Comparison of ENCODE assay signal across 24 cellular contexts in the genomic region with DNA sequence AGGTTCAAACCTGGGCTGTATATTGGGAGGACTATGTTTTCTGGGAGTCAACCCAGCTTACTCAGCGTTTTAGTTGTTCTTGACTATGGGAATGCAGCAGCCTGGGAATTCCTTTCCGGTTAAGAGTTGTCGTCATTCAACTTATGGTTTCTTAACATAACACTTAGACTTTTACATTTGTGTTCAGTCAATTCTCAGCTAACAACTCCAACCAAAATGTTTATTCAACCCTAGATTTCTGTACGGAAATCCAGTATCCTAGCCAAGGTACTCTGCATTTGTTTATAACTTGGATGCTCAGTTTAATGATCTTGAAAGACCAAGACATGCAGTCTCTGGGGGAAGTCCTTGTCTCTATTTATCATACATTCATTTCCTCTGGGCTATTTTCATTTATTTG.
"Had no signal": no experiment of that assay in that cellular context is flagged by ENCODE, and none has a peak within 500 bp of the region (broad histone marks: within the 10 kb centered on the region; RNA-seq: fewer than 3 reads in every experiment).

No MANE protein-coding gene starts in this region.

- H3K4me3 Mint-ChIP-seq: activated CD4-positive, alpha-beta memory T cell treated with anti-CD3 and anti-CD28 coated beads for 36 hours; activated naive CD4-positive, alpha-beta T cell treated with anti-CD3 and anti-CD28 coated beads for 36 hours; activated naive CD8-positive, alpha-beta T cell treated with anti-CD3 and anti-CD28 coated beads, Interleukin-2, amount 50 U/mL, for 24 hours; naive B cell; neural crest cell; stimulated activated naive B cell treated with anti-CD40 and anti-IgM and Interleukin-4, amounts not matched to agents 10 μg/mL and 1 μg/mL and 100 μg/mL, for 72 hours; T-helper 17 cell had no signal

- H3K4me3 ChIP-seq: coronary artery, esophagus squamous epithelium, left lung, lung, sigmoid colon, smooth muscle cell, transverse colon, uterus had no signal

- ATAC-seq: activated naive CD8-positive, alpha-beta T cell treated with anti-CD3 and anti-CD28 coated beads, Interleukin-2, amount 50 U/mL, for 24 hours; foreskin keratinocyte; left lung; stimulated activated naive B cell treated with anti-CD40 and anti-IgM and Interleukin-4, amounts not matched to agents 10 μg/mL and 1 μg/mL and 100 μg/mL, for 72 hours; T-helper 17 cell had no signal

- H3K4me1 ChIP-seq: esophagus squamous epithelium, foreskin keratinocyte, left lung, sigmoid colon, uterus had no signal

- H3K27ac Mint-ChIP-seq: activated CD4-positive, alpha-beta memory T cell treated with anti-CD3 and anti-CD28 coated beads for 36 hours; activated naive CD4-positive, alpha-beta T cell treated with anti-CD3 and anti-CD28 coated beads for 36 hours; activated naive CD8-positive, alpha-beta T cell treated with anti-CD3 and anti-CD28 coated beads, Interleukin-2, amount 50 U/mL, for 24 hours; naive B cell; stimulated activated naive B cell treated with anti-CD40 and anti-IgM and Interleukin-4, amounts not matched to agents 10 μg/mL and 1 μg/mL and 100 μg/mL, for 72 hours; T-helper 17 cell had no signal

- H3K36me3 Mint-ChIP-seq: activated CD4-positive, alpha-beta memory T cell treated with anti-CD3 and anti-CD28 coated beads for 36 hours; naive B cell; stimulated activated naive B cell treated with anti-CD40 and anti-IgM and Interleukin-4, amounts not matched to agents 10 μg/mL and 1 μg/mL and 100 μg/mL, for 72 hours had no signal

- H3K36me3 ChIP-seq: esophagus squamous epithelium, left lung, sigmoid colon, transverse colon, uterus had no signal

- H3K9me3 Mint-ChIP-seq: activated naive CD4-positive, alpha-beta T cell treated with anti-CD3 and anti-CD28 coated beads for 36 hours; activated naive CD8-positive, alpha-beta T cell treated with anti-CD3 and anti-CD28 coated beads, Interleukin-2, amount 50 U/mL, for 24 hours had no signal

- H3K4me2 ChIP-seq: smooth muscle cell had no signal

- H3K9me3 ChIP-seq: sigmoid colon, transverse colon, uterus had no signal

- H3K27me3 Mint-ChIP-seq: activated CD4-positive, alpha-beta memory T cell treated with anti-CD3 and anti-CD28 coated beads for 36 hours; activated naive CD8-positive, alpha-beta T cell treated with anti-CD3 and anti-CD28 coated beads, Interleukin-2, amount 50 U/mL, for 24 hours; naive B cell; stimulated activated naive B cell treated with anti-CD40 and anti-IgM and Interleukin-4, amounts not matched to agents 10 μg/mL and 1 μg/mL and 100 μg/mL, for 72 hours; T-helper 17 cell had no signal

- H3K27ac ChIP-seq: coronary artery, esophagus squamous epithelium, foreskin keratinocyte, left lung, sigmoid colon, transverse colon, uterus had no signal

- H3K27me3 ChIP-seq: esophagus squamous epithelium, foreskin keratinocyte, left lung, sigmoid colon, transverse colon, uterus had no signal

- H3K4me1 Mint-ChIP-seq: activated naive CD8-positive, alpha-beta T cell treated with anti-CD3 and anti-CD28 coated beads, Interleukin-2, amount 50 U/mL, for 24 hours; naive B cell; neural crest cell; stimulated activated naive B cell treated with anti-CD40 and anti-IgM and Interleukin-4, amounts not matched to agents 10 μg/mL and 1 μg/mL and 100 μg/mL, for 72 hours; T-helper 17 cell had no signal

- DNase-seq: activated CD4-positive, alpha-beta memory T cell treated with anti-CD3 and anti-CD28 coated beads for 36 hours; activated CD4-positive, alpha-beta T cell treated with anti-CD3 and anti-CD28 coated beads for 4 hours; activated CD4-positive, CD25-positive, alpha-beta regulatory T cell; activated effector memory CD4-positive, alpha-beta T cell treated with Interleukin-2 at 50 U/mL for 16 hours; activated naive CD4-positive, alpha-beta T cell treated with anti-CD3 and anti-CD28 coated beads for 36 hours; activated naive CD8-positive, alpha-beta T cell treated with anti-CD3 and anti-CD28 coated beads, Interleukin-2, amount 50 U/mL, for 24 hours; activated T-cell treated with anti-CD3 and anti-CD28 coated beads, Interleukin-2, amount 50 U/mL, for 48 hours; esophagus squamous epithelium; foreskin keratinocyte; kidney glomerular epithelial cell; left lung; naive B cell; occipital lobe; sigmoid colon; stimulated activated CD4-positive, alpha-beta T cell treated with anti-CD3 and anti-CD28 coated beads, Interleukin-15, amount 100 ng/mL, for 24 hours; stimulated activated CD8-positive, alpha-beta memory T cell treated with anti-CD3 and anti-CD28 coated beads, Interleukin-4, amount 100 ng/mL, for 48 hours; stimulated activated naive B cell treated with anti-CD40 and anti-IgM and Interleukin-4, amounts not matched to agents 10 μg/mL and 1 μg/mL and 100 μg/mL, for 72 hours; T-helper 17 cell; transverse colon; uterus had no signal
